8 cellular contexts compared by ENCODE assay signal in genomic region chr10:93437946-93438795, GRCh38. TPM values are rescaled to one million over a fixed set of nuclear protein-coding genes. Genes with fewer than 3 reads are reported as not detected.
DNase-seq lines count a peak whose midpoint lies in the region; ATAC-seq and TF ChIP-seq lines count a peak whose summit lies in the region.

No MANE protein-coding gene starts in this region.

- peaks cover 37% of the 10 kb centered on the region for H3F3A ChIP-seq in smooth muscle cell (ENCODE audit: low read depth)

- in situ Hi-C loops in brain microvascular endothelial cell (cut with HindIII; ENCODE audit: low pct_ligation_motif_present, low sequenced_read_pairs), result no loop called here

- H3K4me3 ChIP-seq in H7 (ENCODE audit: insufficient read depth, low read depth, low read length) (peak overlapping the region; percentile 33), brain microvascular endothelial cell (ENCODE audit: low read depth, low read length) (no peak overlapping the region), smooth muscle cell (no peak overlapping the region)

- no peaks in the 10 kb centered on the region for H3K9me3 ChIP-seq in smooth muscle cell (replicated peaks; ENCODE audit: low read depth)

- no peak for ATAC-seq in HG02623 (IDR thresholded peaks at IDR 0.05; ENCODE audit: unreplicated experiment)

- no peak overlapping the region for H2AFZ ChIP-seq in smooth muscle cell (ENCODE audit: low read depth)

- TF ChIP-seq CTCF in brain microvascular endothelial cell (IDR thresholded peaks at IDR 0.05; ENCODE audit: low read depth, low read length, missing control alignments) (no peak), smooth muscle cell (IDR thresholded peaks at IDR 0.05; ENCODE audit: borderline replicate concordance, insufficient read depth, poor library complexity, severe bottlenecking) (no peak), GM20000 (IDR thresholded peaks at IDR 0.05; ENCODE audit: extremely low read depth, missing control alignments) (no peak)

- WGBS in smooth muscle cell (ENCODE audit: low lambda C conversion rate), result 13% methylated on average over 25 of the region's 25 CpGs

- peak overlapping the region; percentile 99 for H3K27ac ChIP-seq in brain microvascular endothelial cell
- peak overlapping the region; percentile 100 for H3K27ac ChIP-seq in smooth muscle cell (ENCODE audit: low read depth)

- peak overlapping the region; percentile 99 for H3K9ac ChIP-seq in smooth muscle cell (ENCODE audit: low read depth)

- no peak for DNase-seq in H7
- DNase-seq in brain microvascular endothelial cell, result peak; percentile 62
- DNase-seq in islet precursor cell, result peak; percentile 79
- DNase-seq in smooth muscle cell (lab: John Stamatoyannopoulos, UW; ENCODE audit: unreplicated experiment), result no peak
- no peak for DNase-seq in NCI-H146 (lab: John Stamatoyannopoulos, UW)
- DNase-seq in GM20000 (ENCODE audit: low spot score), result no peak
- no peak for DNase-seq in NCI-H2171 treated with DMSO at 0.1 percent for 48 hours (lab: John Stamatoyannopoulos, UW)

- H3K79me2 ChIP-seq in smooth muscle cell (ENCODE audit: low read depth), result peaks cover 21% of the 10 kb centered on the region

- H3K4me2 ChIP-seq in smooth muscle cell, result peak overlapping the region; percentile 74

- peaks cover 54% of the 10 kb centered on the region for H3K4me1 ChIP-seq in smooth muscle cell (ENCODE audit: low read depth)

- H3K36me3 ChIP-seq in H7 (replicated peaks; ENCODE audit: control insufficient read depth, insufficient read depth, low read length) (no peaks in the 10 kb centered on the region), brain microvascular endothelial cell (replicated peaks) (peaks cover 7% of the 10 kb centered on the region), smooth muscle cell (ENCODE audit: low read depth) (no peaks in the 10 kb centered on the region)

- H3K27me3 ChIP-seq in H7 (ENCODE audit: control insufficient read depth, insufficient read depth, low read length) (no peaks in the 10 kb centered on the region), brain microvascular endothelial cell (replicated peaks) (no peaks in the 10 kb centered on the region), smooth muscle cell (ENCODE audit: low read depth) (no peaks in the 10 kb centered on the region)

- H4K20me1 ChIP-seq in smooth muscle cell (ENCODE audit: low read depth), result no peaks in the 10 kb centered on the region

RNA-seq across cellular contexts. Expression of gene MYOF, which starts 44.0 kb away (rescaled TPM):
- 2.8 and 3.0 TPM in 2 replicates for total RNA-seq in H7 (2014; rRNA removed; shearing (Covaris generic))
- total RNA-seq in smooth muscle cell, result 99.5 and 99.6 TPM in 2 replicates
- 29.6 and 45.1 TPM in 2 replicates for polyA plus RNA-seq in smooth muscle cell

RNA-seq across cellular contexts. Expression of gene CEP55, which starts 58.2 kb away (rescaled TPM):
- 41.8 and 46.0 TPM in 2 replicates for total RNA-seq in H7 (2014; rRNA removed; shearing (Covaris generic))
- total RNA-seq in smooth muscle cell, result 6.5 and 9.3 TPM in 2 replicates
- 5.4 and 6.8 TPM in 2 replicates for polyA plus RNA-seq in smooth muscle cell

Comparison
In these comparisons a context has a peak if more than half of its experiments do, and no peak if none do; other contexts are left out.
1. DNase-seq: peak in brain microvascular endothelial cell (single experiment) and islet precursor cell (single experiment); none in H7 (single experiment), smooth muscle cell (single experiment), NCI-H146 (single experiment), GM20000 (single experiment) and NCI-H2171 treated with DMSO at 0.1 percent for 48 hours (single experiment).
2. RNA of gene MYOF, which starts 44.0 kb away (total RNA-seq): 99.5 to 99.6 TPM in smooth muscle cell; 2.8 to 3.0 TPM in H7; every median in the first group is over 10 times any median in the second.